Comparison of ENCODE assay signal across 8 cellular contexts in the genomic region with DNA sequence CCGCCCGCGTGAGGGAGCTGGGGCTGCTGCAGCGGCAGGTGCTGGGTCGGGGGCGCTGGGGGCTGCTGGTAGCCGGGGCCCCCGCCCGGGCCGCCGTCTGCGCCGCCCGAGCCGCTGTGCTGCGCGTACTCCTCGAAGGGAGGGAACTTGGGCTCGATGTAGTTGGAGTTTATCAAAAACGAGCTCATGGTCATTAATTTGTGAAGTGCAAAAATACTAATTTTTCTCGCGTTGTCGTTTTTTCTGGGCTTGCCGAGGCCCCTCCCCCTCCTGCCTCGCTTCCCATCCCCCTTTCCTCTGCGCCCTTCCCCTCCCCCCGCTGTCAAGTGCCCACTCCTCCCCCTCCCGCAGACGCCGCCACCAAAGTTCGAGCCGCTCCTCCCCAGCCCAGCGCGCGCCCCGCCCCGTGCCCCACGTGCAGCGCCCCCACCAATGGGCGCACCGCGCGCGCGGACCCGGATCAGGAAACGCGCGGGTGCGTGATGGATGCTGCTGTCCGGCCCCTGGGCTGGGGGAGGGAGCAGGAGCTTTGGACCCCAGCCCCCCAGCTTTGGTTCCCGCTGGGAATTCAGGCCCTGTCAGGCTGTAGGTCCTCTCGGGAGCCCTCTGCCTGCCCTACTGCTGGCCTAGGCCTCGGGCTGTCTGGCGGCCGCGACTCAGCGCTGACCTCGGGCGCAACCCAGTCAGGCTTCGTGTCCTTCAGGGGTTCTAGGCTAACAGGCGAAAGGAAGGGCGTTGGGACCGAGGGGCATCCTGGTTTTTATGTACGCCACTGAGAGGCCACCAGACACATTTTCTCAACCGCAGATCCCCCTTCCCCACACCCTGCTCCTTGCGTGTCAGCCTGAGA. TPM values are rescaled to one million over a fixed set of nuclear protein-coding genes. Genes with fewer than 3 reads are reported as not detected.
DNase-seq lines count a peak whose midpoint lies in the region; ATAC-seq and TF ChIP-seq lines count a peak whose summit lies in the region.

Gene HOXA4 (minus strand): TSS at position 218 of the 850 bp plus-strand sequence. CDS start 24 bp downstream, at position 194.

- peak within 1 kb of the TSS; percentile 91 for H3K4me3 Mint-ChIP-seq in type B pancreatic cell

- no peak for ATAC-seq in HG03095 (IDR thresholded peaks at IDR 0.05; ENCODE audit: unreplicated experiment)

- peak within 1 kb of the TSS; percentile 63 for H3K27ac ChIP-seq in 22Rv1

- H3K36me3 ChIP-seq in H7 (replicated peaks; ENCODE audit: control insufficient read depth, insufficient read depth, low read length) = no peaks in the 10 kb centered on the region

- H3K4me1 Mint-ChIP-seq in type B pancreatic cell (ENCODE audit: unreplicated experiment) = peaks cover 75% of the 10 kb centered on the region

- H3K27me3 Mint-ChIP-seq in type B pancreatic cell = peaks cover 31% of the 10 kb centered on the region

- H3K27me3 ChIP-seq in H7 (ENCODE audit: control insufficient read depth, insufficient read depth, low read length) = peaks cover 98% of the 10 kb centered on the region

- TF ChIP-seq CTCF in 22Rv1 (IDR thresholded peaks at IDR 0.05) (no peak), type B pancreatic cell (conservative IDR thresholded peaks at IDR 0.05) (no peak)

- H3K9me3 Mint-ChIP-seq in type B pancreatic cell = no peaks in the 10 kb centered on the region

- H3K4me3 ChIP-seq in H7 (ENCODE audit: insufficient read depth, low read depth, low read length) = peak within 1 kb of the TSS; percentile 47

- intact Hi-C loops in head of caudate nucleus (cut with DNase I) = no loop called here

- H3K27ac Mint-ChIP-seq in type B pancreatic cell = peak within 1 kb of the TSS; percentile 99

- DNase-seq in H7 (peak; percentile 95), RPMI7951 (ENCODE audit: low read depth) (peak; percentile 93), activated gamma-delta T cell treated with Interleukin-2 at 50 U/mL for 16 hours (peak; percentile 69), head of caudate nucleus (peak in 23 of 42 donors; percentile 8 to 62 (median 37)), pons (ENCODE audit: low spot score) (peak; percentile 48), type B pancreatic cell (ENCODE audit: extremely low spot score, unreplicated experiment) (peak; percentile 98)

- peaks cover 22% of the 10 kb centered on the region for H3K36me3 Mint-ChIP-seq in type B pancreatic cell

RNA-seq across cellular contexts. Expression of gene HOXA4, which starts in this region (rescaled TPM):
- not detected in 2 replicates for total RNA-seq in H7 (2014; rRNA removed; shearing (Covaris generic))
- 4.3 and 9.7 TPM in 2 replicates for total RNA-seq in RPMI7951 (2014; rRNA removed; shearing (Covaris generic))
- 28.5 and 37.6 TPM in 2 replicates for total RNA-seq in type B pancreatic cell (ENCODE audit: low replicate concordance)

Comparison
In these comparisons a context has a peak if more than half of its experiments do, and no peak if none do; other contexts are left out.
1. Peak in DNase-seq and H3K4me3 ChIP-seq in H7; RNA of the gene not detected or under 1 TPM.
2. DNase-seq: peak in every context shown above with its lines; median percentile 98 in type B pancreatic cell; 95 in H7; 93 in RPMI7951; 69 in activated gamma-delta T cell treated with Interleukin-2 at 50 U/mL for 16 hours; 48 in pons; 37 in head of caudate nucleus.